23 cellular contexts compared by ENCODE assay signal in the genomic region with DNA sequence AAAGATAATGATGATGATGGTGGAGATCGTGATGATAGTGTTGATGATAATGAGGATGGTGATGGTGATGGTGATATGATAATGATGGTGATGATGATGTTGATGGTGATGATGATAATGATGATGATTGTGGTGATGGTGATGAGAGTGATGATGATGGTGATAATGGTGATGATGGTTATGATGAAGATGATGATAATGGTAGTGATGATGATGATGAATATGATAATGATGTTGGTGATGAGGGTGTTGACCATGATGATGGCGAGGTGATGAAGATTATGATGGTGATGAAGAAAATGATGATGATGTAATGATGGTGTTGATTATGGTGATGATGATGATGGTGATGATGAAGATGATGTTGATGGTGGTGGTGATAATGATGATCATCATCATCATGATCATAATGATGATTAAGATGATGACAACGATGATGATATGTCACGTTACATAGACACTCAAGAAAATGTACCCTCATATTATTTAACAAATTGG.
"Had no signal": no experiment of that assay in that cellular context is flagged by ENCODE, and none has a peak within 500 bp of the region (broad histone marks: within the 10 kb centered on the region; RNA-seq: fewer than 3 reads in every experiment).

No MANE protein-coding gene starts in this region.

- H3K27me3 ChIP-seq: MG63, SJSA1 had no signal

- FAIRE-seq: RCC 7860 had no signal

- H3K36me3 ChIP-seq: MG63, SJSA1 had no signal

- DNase-seq: Karpas-422, KG1, MG63, NCI-H1092, NCI-H1105 treated with DMSO at 0.1 percent for 48 hours, NCI-H1417 treated with DMSO at 0.1 percent for 48 hours, NCI-H146, NCI-H1694 treated with DMSO at 0.1 percent for 48 hours, NCI-H1930, NCI-H2081, NCI-H2107, NCI-H2227 treated with DMSO at 0.1 percent for 48 hours, NCI-H446, NCI-H510A, NCI-H524 treated with DMSO at 0.1 percent for 48 hours, NCI-H69, NCI-H774, Right ventricle myocardium superior, RPMI8226, SIG-M5 had no signal

- H3K4me1 ChIP-seq: SJSA1 had no signal

- H3K4me3 ChIP-seq: MG63, SJSA1, SK-N-MC had no signal

- H3K9me3 ChIP-seq: MG63, SJSA1 had no signal

- H3K27ac ChIP-seq: SJSA1, SK-N-MC had no signal
